In the genomic region with DNA sequence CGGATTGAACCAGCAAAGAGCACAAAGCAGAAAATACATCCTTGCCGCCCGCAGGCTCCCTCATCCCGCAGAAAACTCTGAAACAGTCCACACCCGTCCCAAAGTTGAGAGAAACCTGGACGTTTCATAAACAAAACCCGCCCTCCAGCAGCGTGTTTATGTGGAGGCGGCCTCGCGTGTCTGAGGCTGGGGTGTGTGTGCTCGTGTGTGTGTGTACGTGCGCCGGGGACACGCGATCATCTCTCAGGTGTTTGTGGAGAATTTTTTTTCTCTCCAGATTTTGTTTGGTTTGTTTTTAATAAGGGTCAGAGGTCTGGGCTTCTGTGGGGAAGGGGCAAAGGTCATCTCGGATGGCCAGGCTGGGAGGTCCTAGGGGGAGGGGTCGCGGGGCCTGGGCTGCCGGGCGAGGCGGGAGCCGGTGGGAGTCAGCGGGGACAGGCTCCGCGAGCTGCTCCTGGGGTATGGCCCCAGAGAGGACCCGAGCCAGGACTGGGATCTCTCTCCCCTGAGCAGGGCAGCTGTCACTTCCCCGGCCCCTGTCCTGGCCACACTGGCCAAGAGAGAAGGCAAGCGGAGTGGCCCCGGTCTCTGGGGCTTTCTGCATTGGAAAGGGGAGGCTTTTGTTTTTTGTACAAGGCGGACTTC, we compare ENCODE assay signal across 1 cellular context.
A peak's percentile ranks its signal among the peaks of the same experiment; 100 is the strongest.
TF ChIP-seq lines count a peak whose summit lies in the region.

No MANE protein-coding gene starts in this region.

TF ChIP-seq in HepG2, 621 proteins besides CTCF, POLR2A, EP300 and RAD21 (continued from another document and continues in another):
- TF ChIP-seq, protein P1, sequence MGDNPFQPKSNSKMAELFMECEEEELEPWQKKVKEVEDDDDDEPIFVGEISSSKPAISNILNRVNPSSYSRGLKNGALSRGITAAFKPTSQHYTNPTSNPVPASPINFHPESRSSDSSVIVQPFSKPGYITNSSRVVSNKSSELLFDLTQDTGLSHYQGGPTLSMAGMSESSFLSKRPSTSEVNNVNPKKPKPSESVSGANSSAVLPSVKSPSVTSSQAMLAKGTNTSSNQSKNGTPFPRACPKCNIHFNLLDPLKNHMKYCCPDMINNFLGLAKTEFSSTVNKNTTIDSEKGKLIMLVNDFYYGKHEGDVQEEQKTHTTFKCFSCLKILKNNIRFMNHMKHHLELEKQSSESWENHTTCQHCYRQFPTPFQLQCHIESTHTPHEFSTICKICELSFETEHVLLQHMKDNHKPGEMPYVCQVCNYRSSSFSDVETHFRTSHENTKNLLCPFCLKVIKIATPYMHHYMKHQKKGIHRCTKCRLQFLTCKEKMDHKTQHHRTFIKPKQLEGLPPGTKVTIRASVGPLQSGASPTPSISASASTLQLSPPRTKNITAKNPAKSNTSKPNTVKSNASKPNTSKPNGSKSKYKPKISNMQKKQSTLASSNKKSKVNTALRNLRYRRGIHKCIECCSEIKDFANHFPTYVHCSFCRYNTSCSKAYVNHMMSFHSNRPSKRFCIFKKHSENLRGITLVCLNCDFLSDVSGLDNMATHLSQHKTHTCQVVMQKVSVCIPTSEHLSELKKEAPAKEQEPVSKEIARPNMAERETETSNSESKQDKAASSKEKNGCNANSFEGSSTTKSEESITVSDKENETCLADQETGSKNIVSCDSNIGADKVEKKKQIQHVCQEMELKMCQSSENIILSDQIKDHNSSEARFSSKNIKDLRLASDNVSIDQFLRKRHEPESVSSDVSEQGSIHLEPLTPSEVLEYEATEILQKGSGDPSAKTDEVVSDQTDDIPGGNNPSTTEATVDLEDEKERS (CRISPR knock-in tag; IDR thresholded peaks at IDR 0.05), result peak; percentile 27; the same call in 1 of the 2 replicates
- no peak for TF ChIP-seq ZSCAN25 (CRISPR knock-in tag; IDR thresholded peaks at IDR 0.05)
- peak; percentile 52; the same call in 1 of the 2 replicates for TF ChIP-seq CCDC6 (CRISPR knock-in tag; IDR thresholded peaks at IDR 0.05)
- no peak for TF ChIP-seq ZNF761 (CRISPR knock-in tag; conservative IDR thresholded peaks at IDR 0.05)
- TF ChIP-seq, protein P2, sequence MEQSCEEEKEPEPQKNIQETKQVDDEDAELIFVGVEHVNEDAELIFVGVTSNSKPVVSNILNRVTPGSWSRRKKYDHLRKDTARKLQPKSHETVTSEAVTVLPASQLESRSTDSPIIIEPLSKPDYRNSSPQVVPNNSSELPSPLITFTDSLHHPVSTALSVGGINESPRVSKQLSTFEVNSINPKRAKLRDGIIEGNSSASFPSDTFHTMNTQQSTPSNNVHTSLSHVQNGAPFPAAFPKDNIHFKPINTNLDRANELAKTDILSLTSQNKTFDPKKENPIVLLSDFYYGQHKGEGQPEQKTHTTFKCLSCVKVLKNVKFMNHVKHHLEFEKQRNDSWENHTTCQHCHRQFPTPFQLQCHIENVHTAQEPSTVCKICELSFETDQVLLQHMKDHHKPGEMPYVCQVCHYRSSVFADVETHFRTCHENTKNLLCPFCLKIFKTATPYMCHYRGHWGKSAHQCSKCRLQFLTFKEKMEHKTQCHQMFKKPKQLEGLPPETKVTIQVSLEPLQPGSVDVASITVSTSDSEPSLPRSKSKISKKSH (CRISPR knock-in tag; IDR thresholded peaks at IDR 0.05; ENCODE audit: borderline replicate concordance), result no peak
- TF ChIP-seq ZNF616 (CRISPR knock-in tag; IDR thresholded peaks at IDR 0.05; ENCODE audit: low read depth), result no peak
- peak; percentile 62; the same call in 1 of the 2 replicates for TF ChIP-seq ZSCAN9 (CRISPR knock-in tag; IDR thresholded peaks at IDR 0.05; ENCODE audit: borderline replicate concordance)
- TF ChIP-seq, protein P3, sequence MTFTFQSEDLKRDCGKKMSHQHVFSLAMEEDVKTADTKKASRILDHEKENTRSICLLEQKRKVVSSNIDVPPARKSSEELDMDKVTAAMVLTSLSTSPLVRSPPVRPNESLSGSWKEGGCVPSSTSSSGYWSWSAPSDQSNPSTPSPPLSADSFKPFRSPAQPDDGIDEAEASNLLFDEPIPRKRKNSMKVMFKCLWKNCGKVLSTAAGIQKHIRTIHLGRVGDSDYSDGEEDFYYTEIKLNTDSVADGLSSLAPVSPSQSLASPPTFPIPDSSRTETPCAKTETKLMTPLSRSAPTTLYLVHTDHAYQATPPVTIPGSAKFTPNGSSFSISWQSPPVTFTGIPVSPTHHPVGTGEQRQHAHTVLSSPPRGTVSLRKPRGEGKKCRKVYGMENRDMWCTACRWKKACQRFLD (CRISPR knock-in tag; IDR thresholded peaks at IDR 0.05; ENCODE audit: borderline replicate concordance), result no peak
- no peak for TF ChIP-seq SCMH1 (CRISPR knock-in tag; IDR thresholded peaks at IDR 0.05; ENCODE audit: borderline replicate concordance)
- TF ChIP-seq KLF15 (CRISPR knock-in tag; IDR thresholded peaks at IDR 0.05; ENCODE audit: borderline replicate concordance), result no peak
- no peak for TF ChIP-seq JARID2 (CRISPR knock-in tag; IDR thresholded peaks at IDR 0.05; ENCODE audit: insufficient replicate concordance)
- TF ChIP-seq, protein P4, sequence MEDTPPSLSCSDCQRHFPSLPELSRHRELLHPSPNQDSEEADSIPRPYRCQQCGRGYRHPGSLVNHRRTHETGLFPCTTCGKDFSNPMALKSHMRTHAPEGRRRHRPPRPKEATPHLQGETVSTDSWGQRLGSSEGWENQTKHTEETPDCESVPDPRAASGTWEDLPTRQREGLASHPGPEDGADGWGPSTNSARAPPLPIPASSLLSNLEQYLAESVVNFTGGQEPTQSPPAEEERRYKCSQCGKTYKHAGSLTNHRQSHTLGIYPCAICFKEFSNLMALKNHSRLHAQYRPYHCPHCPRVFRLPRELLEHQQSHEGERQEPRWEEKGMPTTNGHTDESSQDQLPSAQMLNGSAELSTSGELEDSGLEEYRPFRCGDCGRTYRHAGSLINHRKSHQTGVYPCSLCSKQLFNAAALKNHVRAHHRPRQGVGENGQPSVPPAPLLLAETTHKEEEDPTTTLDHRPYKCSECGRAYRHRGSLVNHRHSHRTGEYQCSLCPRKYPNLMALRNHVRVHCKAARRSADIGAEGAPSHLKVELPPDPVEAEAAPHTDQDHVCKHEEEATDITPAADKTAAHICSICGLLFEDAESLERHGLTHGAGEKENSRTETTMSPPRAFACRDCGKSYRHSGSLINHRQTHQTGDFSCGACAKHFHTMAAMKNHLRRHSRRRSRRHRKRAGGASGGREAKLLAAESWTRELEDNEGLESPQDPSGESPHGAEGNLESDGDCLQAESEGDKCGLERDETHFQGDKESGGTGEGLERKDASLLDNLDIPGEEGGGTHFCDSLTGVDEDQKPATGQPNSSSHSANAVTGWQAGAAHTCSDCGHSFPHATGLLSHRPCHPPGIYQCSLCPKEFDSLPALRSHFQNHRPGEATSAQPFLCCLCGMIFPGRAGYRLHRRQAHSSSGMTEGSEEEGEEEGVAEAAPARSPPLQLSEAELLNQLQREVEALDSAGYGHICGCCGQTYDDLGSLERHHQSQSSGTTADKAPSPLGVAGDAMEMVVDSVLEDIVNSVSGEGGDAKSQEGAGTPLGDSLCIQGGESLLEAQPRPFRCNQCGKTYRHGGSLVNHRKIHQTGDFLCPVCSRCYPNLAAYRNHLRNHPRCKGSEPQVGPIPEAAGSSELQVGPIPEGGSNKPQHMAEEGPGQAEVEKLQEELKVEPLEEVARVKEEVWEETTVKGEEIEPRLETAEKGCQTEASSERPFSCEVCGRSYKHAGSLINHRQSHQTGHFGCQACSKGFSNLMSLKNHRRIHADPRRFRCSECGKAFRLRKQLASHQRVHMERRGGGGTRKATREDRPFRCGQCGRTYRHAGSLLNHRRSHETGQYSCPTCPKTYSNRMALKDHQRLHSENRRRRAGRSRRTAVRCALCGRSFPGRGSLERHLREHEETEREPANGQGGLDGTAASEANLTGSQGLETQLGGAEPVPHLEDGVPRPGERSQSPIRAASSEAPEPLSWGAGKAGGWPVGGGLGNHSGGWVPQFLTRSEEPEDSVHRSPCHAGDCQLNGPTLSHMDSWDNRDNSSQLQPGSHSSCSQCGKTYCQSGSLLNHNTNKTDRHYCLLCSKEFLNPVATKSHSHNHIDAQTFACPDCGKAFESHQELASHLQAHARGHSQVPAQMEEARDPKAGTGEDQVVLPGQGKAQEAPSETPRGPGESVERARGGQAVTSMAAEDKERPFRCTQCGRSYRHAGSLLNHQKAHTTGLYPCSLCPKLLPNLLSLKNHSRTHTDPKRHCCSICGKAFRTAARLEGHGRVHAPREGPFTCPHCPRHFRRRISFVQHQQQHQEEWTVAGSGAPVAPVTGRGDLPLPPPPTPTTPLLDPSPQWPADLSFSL (CRISPR knock-in tag; IDR thresholded peaks at IDR 0.05), result 0 out of 2 replicates have a peak, but pooled peaks have one; percentile 56
- peak; percentile 85; the same call in 1 of the 2 replicates for TF ChIP-seq ZFP82 (CRISPR knock-in tag; IDR thresholded peaks at IDR 0.05; ENCODE audit: borderline replicate concordance)
- TF ChIP-seq REXO4 (CRISPR knock-in tag; IDR thresholded peaks at IDR 0.05; ENCODE audit: borderline replicate concordance), result no peak; the same call in 1 of the 2 replicates
- TF ChIP-seq, protein P5, sequence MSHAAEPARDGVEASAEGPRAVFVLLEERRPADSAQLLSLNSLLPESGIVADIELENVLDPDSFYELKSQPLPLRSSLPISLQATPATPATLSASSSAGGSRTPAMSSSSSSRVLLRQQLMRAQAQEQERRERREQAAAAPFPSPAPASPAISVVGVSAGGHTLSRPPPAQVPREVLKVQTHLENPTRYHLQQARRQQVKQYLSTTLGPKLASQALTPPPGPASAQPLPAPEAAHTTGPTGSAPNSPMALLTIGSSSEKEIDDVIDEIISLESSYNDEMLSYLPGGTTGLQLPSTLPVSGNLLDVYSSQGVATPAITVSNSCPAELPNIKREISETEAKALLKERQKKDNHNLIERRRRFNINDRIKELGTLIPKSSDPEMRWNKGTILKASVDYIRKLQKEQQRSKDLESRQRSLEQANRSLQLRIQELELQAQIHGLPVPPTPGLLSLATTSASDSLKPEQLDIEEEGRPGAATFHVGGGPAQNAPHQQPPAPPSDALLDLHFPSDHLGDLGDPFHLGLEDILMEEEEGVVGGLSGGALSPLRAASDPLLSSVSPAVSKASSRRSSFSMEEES (CRISPR knock-in tag; IDR thresholded peaks at IDR 0.05), result peak; percentile 67; the same call in 1 of the 2 replicates
- TF ChIP-seq, protein P6, sequence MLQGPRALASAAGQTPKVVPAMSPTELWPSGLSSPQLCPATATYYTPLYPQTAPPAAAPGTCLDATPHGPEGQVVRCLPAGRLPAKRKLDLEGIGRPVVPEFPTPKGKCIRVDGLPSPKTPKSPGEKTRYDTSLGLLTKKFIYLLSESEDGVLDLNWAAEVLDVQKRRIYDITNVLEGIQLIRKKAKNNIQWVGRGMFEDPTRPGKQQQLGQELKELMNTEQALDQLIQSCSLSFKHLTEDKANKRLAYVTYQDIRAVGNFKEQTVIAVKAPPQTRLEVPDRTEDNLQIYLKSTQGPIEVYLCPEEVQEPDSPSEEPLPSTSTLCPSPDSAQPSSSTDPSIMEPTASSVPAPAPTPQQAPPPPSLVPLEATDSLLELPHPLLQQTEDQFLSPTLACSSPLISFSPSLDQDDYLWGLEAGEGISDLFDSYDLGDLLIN (CRISPR knock-in tag; IDR thresholded peaks at IDR 0.05; ENCODE audit: borderline replicate concordance), result no peak
- TF ChIP-seq, protein P7, sequence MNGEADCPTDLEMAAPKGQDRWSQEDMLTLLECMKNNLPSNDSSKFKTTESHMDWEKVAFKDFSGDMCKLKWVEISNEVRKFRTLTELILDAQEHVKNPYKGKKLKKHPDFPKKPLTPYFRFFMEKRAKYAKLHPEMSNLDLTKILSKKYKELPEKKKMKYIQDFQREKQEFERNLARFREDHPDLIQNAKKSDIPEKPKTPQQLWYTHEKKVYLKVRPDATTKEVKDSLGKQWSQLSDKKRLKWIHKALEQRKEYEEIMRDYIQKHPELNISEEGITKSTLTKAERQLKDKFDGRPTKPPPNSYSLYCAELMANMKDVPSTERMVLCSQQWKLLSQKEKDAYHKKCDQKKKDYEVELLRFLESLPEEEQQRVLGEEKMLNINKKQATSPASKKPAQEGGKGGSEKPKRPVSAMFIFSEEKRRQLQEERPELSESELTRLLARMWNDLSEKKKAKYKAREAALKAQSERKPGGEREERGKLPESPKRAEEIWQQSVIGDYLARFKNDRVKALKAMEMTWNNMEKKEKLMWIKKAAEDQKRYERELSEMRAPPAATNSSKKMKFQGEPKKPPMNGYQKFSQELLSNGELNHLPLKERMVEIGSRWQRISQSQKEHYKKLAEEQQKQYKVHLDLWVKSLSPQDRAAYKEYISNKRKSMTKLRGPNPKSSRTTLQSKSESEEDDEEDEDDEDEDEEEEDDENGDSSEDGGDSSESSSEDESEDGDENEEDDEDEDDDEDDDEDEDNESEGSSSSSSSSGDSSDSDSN (CRISPR knock-in tag; IDR thresholded peaks at IDR 0.05), result peak; percentile 49
- TF ChIP-seq PHF8 (CRISPR knock-in tag; IDR thresholded peaks at IDR 0.05), result no peak
- TF ChIP-seq SOX6 (IDR thresholded peaks at IDR 0.05), result no peak
- peak; percentile 65 for TF ChIP-seq SOX6 (CRISPR knock-in tag; IDR thresholded peaks at IDR 0.05)
- TF ChIP-seq ZNF296 (CRISPR knock-in tag; conservative IDR thresholded peaks at IDR 0.05), result 0 out of 2 replicates have a peak, but pooled peaks have one; percentile 19
- TF ChIP-seq, protein P8, sequence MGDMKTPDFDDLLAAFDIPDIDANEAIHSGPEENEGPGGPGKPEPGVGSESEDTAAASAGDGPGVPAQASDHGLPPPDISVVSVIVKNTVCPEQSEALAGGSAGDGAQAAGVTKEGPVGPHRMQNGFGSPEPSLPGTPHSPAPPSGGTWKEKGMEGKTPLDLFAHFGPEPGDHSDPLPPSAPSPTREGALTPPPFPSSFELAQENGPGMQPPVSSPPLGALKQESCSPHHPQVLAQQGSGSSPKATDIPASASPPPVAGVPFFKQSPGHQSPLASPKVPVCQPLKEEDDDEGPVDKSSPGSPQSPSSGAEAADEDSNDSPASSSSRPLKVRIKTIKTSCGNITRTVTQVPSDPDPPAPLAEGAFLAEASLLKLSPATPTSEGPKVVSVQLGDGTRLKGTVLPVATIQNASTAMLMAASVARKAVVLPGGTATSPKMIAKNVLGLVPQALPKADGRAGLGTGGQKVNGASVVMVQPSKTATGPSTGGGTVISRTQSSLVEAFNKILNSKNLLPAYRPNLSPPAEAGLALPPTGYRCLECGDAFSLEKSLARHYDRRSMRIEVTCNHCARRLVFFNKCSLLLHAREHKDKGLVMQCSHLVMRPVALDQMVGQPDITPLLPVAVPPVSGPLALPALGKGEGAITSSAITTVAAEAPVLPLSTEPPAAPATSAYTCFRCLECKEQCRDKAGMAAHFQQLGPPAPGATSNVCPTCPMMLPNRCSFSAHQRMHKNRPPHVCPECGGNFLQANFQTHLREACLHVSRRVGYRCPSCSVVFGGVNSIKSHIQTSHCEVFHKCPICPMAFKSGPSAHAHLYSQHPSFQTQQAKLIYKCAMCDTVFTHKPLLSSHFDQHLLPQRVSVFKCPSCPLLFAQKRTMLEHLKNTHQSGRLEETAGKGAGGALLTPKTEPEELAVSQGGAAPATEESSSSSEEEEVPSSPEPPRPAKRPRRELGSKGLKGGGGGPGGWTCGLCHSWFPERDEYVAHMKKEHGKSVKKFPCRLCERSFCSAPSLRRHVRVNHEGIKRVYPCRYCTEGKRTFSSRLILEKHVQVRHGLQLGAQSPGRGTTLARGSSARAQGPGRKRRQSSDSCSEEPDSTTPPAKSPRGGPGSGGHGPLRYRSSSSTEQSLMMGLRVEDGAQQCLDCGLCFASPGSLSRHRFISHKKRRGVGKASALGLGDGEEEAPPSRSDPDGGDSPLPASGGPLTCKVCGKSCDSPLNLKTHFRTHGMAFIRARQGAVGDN (CRISPR knock-in tag; IDR thresholded peaks at IDR 0.05), result peak; percentile 75
- TF ChIP-seq FOXO1 (CRISPR knock-in tag; IDR thresholded peaks at IDR 0.05), result peak; percentile 22
- TF ChIP-seq MED1 (CRISPR knock-in tag; IDR thresholded peaks at IDR 0.05), result no peak; the same call in 1 of the 2 replicates
- TF ChIP-seq ONECUT2 (CRISPR knock-in tag; IDR thresholded peaks at IDR 0.05), result no peak
- no peak for TF ChIP-seq PHB2 (IDR thresholded peaks at IDR 0.05; ENCODE audit: partially characterized antibody)
- TF ChIP-seq NR2F6 (IDR thresholded peaks at IDR 0.05), result peak; percentile 100
- peak; percentile 98 for TF ChIP-seq NR2F6 (CRISPR knock-in tag; IDR thresholded peaks at IDR 0.05)
